21 cellular contexts compared by ENCODE assay signal in the genomic region with DNA sequence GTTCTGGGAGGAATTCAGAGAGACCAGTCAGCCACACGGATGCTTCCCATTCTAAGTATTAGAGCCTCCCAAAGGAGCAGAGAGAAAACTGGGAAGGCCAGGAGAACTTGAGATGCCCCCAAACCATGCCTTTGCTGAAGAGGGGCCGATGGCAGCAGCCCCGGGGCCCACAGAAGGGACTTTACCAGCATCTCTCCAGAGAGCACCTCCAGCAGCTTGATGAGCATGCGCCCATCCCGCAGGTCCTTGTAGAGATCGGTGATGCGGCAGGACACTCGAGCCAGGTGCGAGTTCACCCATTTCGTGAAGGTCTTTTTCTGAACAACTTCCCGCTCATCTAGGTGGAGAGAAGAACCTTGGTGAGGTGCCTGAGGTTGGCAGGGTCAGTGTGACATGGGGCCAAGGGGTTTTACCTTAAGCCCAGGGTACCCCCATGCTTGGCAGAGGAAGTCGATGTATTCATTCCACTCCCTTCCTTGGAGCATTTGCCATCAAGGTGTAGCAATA.
"Had no signal": no experiment of that assay in that cellular context is flagged by ENCODE, and none has a peak within 500 bp of the region (broad histone marks: within the 10 kb centered on the region; RNA-seq: fewer than 3 reads in every experiment).

No MANE protein-coding gene starts in this region.

- H3K36me3 ChIP-seq: adrenal gland, WERI-Rb-1 had no signal

- ATAC-seq: activated CD4-positive, alpha-beta T cell treated with anti-CD3 and anti-CD28 coated beads for 36 hours; activated CD8-positive, alpha-beta T cell treated with anti-CD3 and anti-CD28 coated beads for 36 hours; activated T-cell treated with anti-CD3 and anti-CD28 coated beads, Interleukin-2, amount 50 U/mL, for 72 hours had no signal

- H3K27me3 ChIP-seq: adrenal gland had no signal

- H3K9me3 ChIP-seq: adrenal gland had no signal

- H3K27ac ChIP-seq: adrenal gland, WERI-Rb-1 had no signal

- H3K4me3 ChIP-seq: adrenal gland had no signal

- DNase-seq: activated CD4-positive, alpha-beta T cell treated with anti-CD3 and anti-CD28 coated beads for 36 hours; activated CD4-positive, alpha-beta T cell treated with anti-CD3 and anti-CD28 coated beads, Interleukin-2, amount 50 U/mL, for 1 hour; activated CD8-positive, alpha-beta memory T cell treated with anti-CD3 and anti-CD28 coated beads, Interleukin-2, amount 50 U/mL, for 4 hours; activated CD8-positive, alpha-beta T cell treated with anti-CD3 and anti-CD28 coated beads for 36 hours; activated gamma-delta T cell treated with Interleukin-2 at 50 U/mL for 16 hours; activated naive CD4-positive, alpha-beta T cell treated with anti-CD3 and anti-CD28 coated beads, Interleukin-2, amount 10 ng/mL, durations not matched to agents 7 days and 5 days; activated naive CD8-positive, alpha-beta T cell treated with anti-CD3 and anti-CD28 coated beads, Interleukin-2, amount 10 ng/mL, durations not matched to agents 7 days and 5 days; activated T-cell treated with anti-CD3 and anti-CD28 coated beads, Interleukin-2, amount 50 U/mL, for 72 hours; adrenal gland; anterior cingulate cortex; caudate nucleus; KG1; NCI-H1048; NCI-H1930; NCI-H2171 treated with DMSO at 0.1 percent for 48 hours; NCI-H226; NCI-H526; NCI-H82; OCI-M1; T-helper 1 cell; WERI-Rb-1 had no signal

- H3K4me1 ChIP-seq: adrenal gland had no signal
